ENCODE assay signal across 15 cellular contexts in the genomic region with DNA sequence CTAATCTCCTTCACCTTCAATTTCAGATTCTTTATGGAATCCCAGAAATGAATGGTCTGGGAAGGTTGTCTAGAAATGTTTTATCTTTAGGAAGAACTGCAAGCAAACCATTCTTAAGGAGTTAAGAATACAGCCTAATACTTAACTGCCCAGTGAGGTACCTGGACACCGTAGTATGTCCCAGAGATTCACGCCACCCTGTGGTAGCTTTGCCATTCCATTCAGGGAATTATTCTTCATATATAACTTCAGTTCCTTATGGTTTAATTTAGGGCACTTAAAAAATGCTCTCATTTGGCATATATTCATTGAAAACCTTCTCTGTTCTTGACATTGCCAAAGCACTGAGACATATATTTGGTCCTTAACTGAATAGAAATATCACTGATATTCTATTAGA. TPM values are rescaled to one million over a fixed set of nuclear protein-coding genes. Genes with fewer than 3 reads are reported as not detected.
DNase-seq lines count a peak whose midpoint lies in the region; TF ChIP-seq lines count a peak whose summit lies in the region.
"Had no signal": no experiment of that assay in that cellular context is flagged by ENCODE, and none has a peak within 500 bp of the region (broad histone marks: within the 10 kb centered on the region; RNA-seq: fewer than 3 reads in every experiment).

No MANE protein-coding gene starts in this region.

- no peaks in the 10 kb centered on the region for H3K4me1 ChIP-seq in BE2C
- H3K4me1 ChIP-seq in Karpas-422 (ENCODE audit: low read length), result no peaks in the 10 kb centered on the region
- H3K4me1 ChIP-seq: lower lobe of right lung had no signal

- no peak overlapping the region for H3K9ac ChIP-seq in Karpas-422 (ENCODE audit: low read length)

- DNase-seq in BE2C, result peak; percentile 25
- peak; percentile 50 for DNase-seq in Karpas-422
- peak; percentile 42 for DNase-seq in amniotic epithelial cell (ENCODE audit: low read depth)
- DNase-seq in kidney tubule cell (ENCODE audit: low spot score), result peak; percentile 20
- no peak for DNase-seq in HuH-7 (ENCODE audit: low spot score)
- no peak for DNase-seq in activated T-cell treated with anti-CD3 and anti-CD28 coated beads for 4 hours
- no peak for DNase-seq in germinal center (ENCODE audit: low spot score)
- no peak for DNase-seq in nucleus accumbens (lab: John Stamatoyannopoulos, UW)
- DNase-seq: activated CD4-positive, alpha-beta T cell treated with anti-CD3 and anti-CD28 coated beads, Interleukin-2, amount 50 U/mL, for 4 hours; activated naive CD4-positive, alpha-beta T cell treated with anti-CD3 and anti-CD28 coated beads for 36 hours; lower lobe of right lung; NCI-H1930; ovary had no signal

- H3K36me3 ChIP-seq in BE2C (no peaks in the 10 kb centered on the region), Karpas-422 (ENCODE audit: insufficient read depth, low read length) (no peaks in the 10 kb centered on the region)
- H3K36me3 ChIP-seq: lower lobe of right lung, ovary had no signal

- H4K20me1 ChIP-seq in Karpas-422 (ENCODE audit: insufficient read depth, low read depth, low read length), result no peaks in the 10 kb centered on the region

- H3K9me3 ChIP-seq in BE2C (no peaks in the 10 kb centered on the region), Karpas-422 (ENCODE audit: low read length) (no peaks in the 10 kb centered on the region)
- H3K9me3 ChIP-seq: lower lobe of right lung, ovary had no signal

- H3K4me3 ChIP-seq in BE2C (ENCODE audit: low read depth, low read length), result no peak overlapping the region
- no peak overlapping the region for H3K4me3 ChIP-seq in Karpas-422 (ENCODE audit: low read length)
- H3K4me3 ChIP-seq: coronary artery, lower lobe of right lung, ovary had no signal

- H3K9me2 ChIP-seq in Karpas-422 (replicated peaks; ENCODE audit: insufficient read depth, low read length), result no peaks in the 10 kb centered on the region

- H3K4me2 ChIP-seq in Karpas-422 (ENCODE audit: low read depth, low read length, poor library complexity, severe bottlenecking), result no peak overlapping the region

- no peaks in the 10 kb centered on the region for H3K27me3 ChIP-seq in BE2C
- H3K27me3 ChIP-seq in Karpas-422 (ENCODE audit: low read length), result no peaks in the 10 kb centered on the region
- H3K27me3 ChIP-seq: ovary had no signal

- peak; percentile 56 for TF ChIP-seq CTCF in BE2C (IDR thresholded peaks at IDR 0.05; ENCODE audit: low read depth, low read length)

- no peak overlapping the region for H2AFZ ChIP-seq in Karpas-422 (ENCODE audit: low read length)

- H3K79me2 ChIP-seq in Karpas-422 (ENCODE audit: low read length), result no peaks in the 10 kb centered on the region

- no peak overlapping the region for H3K27ac ChIP-seq in Karpas-422 (ENCODE audit: low read length)
- H3K27ac ChIP-seq: coronary artery, lower lobe of right lung, ovary had no signal

RNA-seq across cellular contexts. Expression of gene ACTBL2, which starts 49.7 kb away (rescaled TPM):
- polyA plus RNA-seq in BE2C (2012; ENCODE audit: insufficient read depth, insufficient read length, low read depth), result 0.15 TPM
- total RNA-seq in Karpas-422 (2014; rRNA removed; shearing (Covaris generic); ENCODE audit: low replicate concordance), result not detected in 2 replicates
- total RNA-seq: activated naive CD4-positive, alpha-beta T cell treated with anti-CD3 and anti-CD28 coated beads for 36 hours; lower lobe of right lung; T-helper 1 cell treated with Interleukin-12 subunit alpha and Interleukin-12 subunit beta and Interleukin-4 antibody, amounts not matched to agents 30 ng/mL and 1 ng/mL, for 36 hours had no signal
- polyA plus RNA-seq: ovary had no signal

Comparison
In these comparisons a context has a peak if more than half of its experiments do, and no peak if none do; other contexts are left out.
1. DNase-seq: peak in BE2C (single experiment), Karpas-422 (single experiment), amniotic epithelial cell (single experiment) and kidney tubule cell (single experiment); none in HuH-7 (single experiment), activated T-cell treated with anti-CD3 and anti-CD28 coated beads for 4 hours (single experiment), germinal center (single experiment) and nucleus accumbens (0 of 56).